10 cellular contexts compared by ENCODE assay signal in the genomic region with DNA sequence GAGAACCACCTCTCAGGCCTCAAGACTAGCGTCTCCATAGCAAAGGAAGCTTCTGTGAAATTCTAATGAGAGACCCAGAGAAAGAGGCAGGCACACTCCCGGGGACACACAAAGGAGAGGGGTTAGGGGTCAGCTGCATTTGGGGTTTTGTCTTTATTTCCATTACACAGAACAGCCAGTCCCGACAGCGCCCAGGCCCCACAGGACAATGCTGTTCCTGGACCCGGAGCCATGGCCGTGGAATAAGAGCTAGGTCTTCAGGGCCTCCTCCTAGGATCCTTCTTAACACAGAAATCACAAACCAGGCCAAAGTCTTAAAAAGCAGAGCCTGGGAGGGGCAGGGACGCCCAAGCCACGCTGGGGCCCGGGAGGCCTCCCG. TPM values are rescaled to one million over a fixed set of nuclear protein-coding genes. Genes with fewer than 3 reads are reported as not detected.
DNase-seq lines count a peak whose midpoint lies in the region; ATAC-seq and TF ChIP-seq lines count a peak whose summit lies in the region.
"Had no signal": no experiment of that assay in that cellular context is flagged by ENCODE, and none has a peak within 500 bp of the region (broad histone marks: within the 10 kb centered on the region; RNA-seq: fewer than 3 reads in every experiment).

No MANE protein-coding gene starts in this region.

- H3K4me3 ChIP-seq in H7 (ENCODE audit: insufficient read depth, low read depth, low read length), result peak overlapping the region; percentile 59
- no peak overlapping the region for H3K4me3 ChIP-seq in hepatocyte
- H3K4me3 ChIP-seq in skeletal muscle satellite cell (ENCODE audit: low read length), result peak overlapping the region; percentile 62

- CTCF ChIA-PET in activated CD8-positive, alpha-beta T cell treated with anti-CD3 and anti-CD28 coated beads for 36 hours (lab: Charles Lee), result interaction anchor here (1.1 to 4.2 kb wide), 4 partner anchors 17 to 41 kb away, joined by 3 to 23 read pairs (median 4); partner anchors contain the start of gene KCTD15

- H4K20me1 ChIP-seq in hepatocyte (ENCODE audit: insufficient read depth, poor library complexity, severe bottlenecking), result no peaks in the 10 kb centered on the region

- H3K9me3 Mint-ChIP-seq in activated CD8-positive, alpha-beta T cell treated with anti-CD3 and anti-CD28 coated beads for 36 hours, result no peaks in the 10 kb centered on the region

- peaks cover 11% of the 10 kb centered on the region for H3K4me1 Mint-ChIP-seq in activated CD8-positive, alpha-beta T cell treated with anti-CD3 and anti-CD28 coated beads for 36 hours (ENCODE audit: low read depth)

- peak; percentile 58 for DNase-seq in H7
- DNase-seq in activated CD8-positive, alpha-beta T cell treated with anti-CD3 and anti-CD28 coated beads for 36 hours, result no peak
- no peak for DNase-seq in hepatocyte (ENCODE audit: low spot score)
- no peak for DNase-seq in NCI-H345 (lab: John Stamatoyannopoulos, UW)
- no peak for DNase-seq in NCI-H2081 treated with DMSO at 0.1 percent for 48 hours (lab: John Stamatoyannopoulos, UW)
- DNase-seq in NCI-H526 treated with DMSO at 0.1 percent for 48 hours (lab: John Stamatoyannopoulos, UW), result no peak
- DNase-seq: activated gamma-delta T cell, NCI-H1417 treated with DMSO at 0.1 percent for 48 hours had no signal

- H3K79me2 ChIP-seq in hepatocyte, result no peaks in the 10 kb centered on the region

- TF ChIP-seq CTCF in activated CD8-positive, alpha-beta T cell treated with anti-CD3 and anti-CD28 coated beads for 36 hours (IDR thresholded peaks at IDR 0.05), result no peak
- no peak for TF ChIP-seq CTCF in hepatocyte (IDR thresholded peaks at IDR 0.05; ENCODE audit: poor library complexity)

- no peaks in the 10 kb centered on the region for H3K36me3 Mint-ChIP-seq in activated CD8-positive, alpha-beta T cell treated with anti-CD3 and anti-CD28 coated beads for 36 hours (ENCODE audit: low read depth)

- H2AFZ ChIP-seq in hepatocyte, result peak overlapping the region; percentile 55

- H3K9me2 ChIP-seq in hepatocyte (replicated peaks; ENCODE audit: insufficient read depth), result no peaks in the 10 kb centered on the region

- peak overlapping the region; percentile 75 for H3K4me2 ChIP-seq in hepatocyte
- H3K4me2 ChIP-seq in skeletal muscle satellite cell (ENCODE audit: low read length), result peak overlapping the region; percentile 89

- intact Hi-C loops in activated CD8-positive, alpha-beta T cell treated with anti-CD3 and anti-CD28 coated beads for 36 hours (cut with micrococcal nuclease), result no loop called here

- no peaks in the 10 kb centered on the region for H3K36me3 ChIP-seq in H7 (replicated peaks; ENCODE audit: control insufficient read depth, insufficient read depth, low read length)
- H3K36me3 ChIP-seq in hepatocyte (replicated peaks; ENCODE audit: insufficient read depth, low read depth), result no peaks in the 10 kb centered on the region
- no peaks in the 10 kb centered on the region for H3K36me3 ChIP-seq in skeletal muscle satellite cell (ENCODE audit: insufficient read depth, low read length)

- peaks cover 21% of the 10 kb centered on the region for H3K27me3 Mint-ChIP-seq in activated CD8-positive, alpha-beta T cell treated with anti-CD3 and anti-CD28 coated beads for 36 hours

- H3K4me1 ChIP-seq in hepatocyte (ENCODE audit: insufficient read depth) (peaks cover 6% of the 10 kb centered on the region), skeletal muscle satellite cell (ENCODE audit: control insufficient read depth, insufficient read depth, low read length) (peaks cover 13% of the 10 kb centered on the region)

- H3K27me3 ChIP-seq in H7 (ENCODE audit: control insufficient read depth, insufficient read depth, low read length), result no peaks in the 10 kb centered on the region; the same call in none of the 2 replicates
- H3K27me3 ChIP-seq in hepatocyte, result no peaks in the 10 kb centered on the region
- H3K27me3 ChIP-seq in skeletal muscle satellite cell (ENCODE audit: control insufficient read depth, insufficient read depth, low read length), result no peaks in the 10 kb centered on the region

- H3K27ac ChIP-seq in hepatocyte, result peak overlapping the region; percentile 25

- WGBS in hepatocyte (ENCODE audit: low lambda C conversion rate, missing lambda C conversion rate), result 49% methylated on average over 10 of the region's 10 CpGs

- peak overlapping the region; percentile 45 for H3K9ac ChIP-seq in skeletal muscle satellite cell (ENCODE audit: low read depth, low read length)

- POLR2A ChIA-PET in activated CD8-positive, alpha-beta T cell treated with anti-CD3 and anti-CD28 coated beads for 36 hours (lab: Charles Lee), result interaction anchor here (0.8 kb wide), 1 partner anchor 22 kb away, joined by 3 read pairs; no protein-coding TSS in a partner anchor

- ATAC-seq in activated CD8-positive, alpha-beta T cell treated with anti-CD3 and anti-CD28 coated beads for 36 hours, result no peak
- no peak for ATAC-seq in HG03460 (IDR thresholded peaks at IDR 0.05; ENCODE audit: unreplicated experiment)

- H3K4me3 Mint-ChIP-seq in activated CD8-positive, alpha-beta T cell treated with anti-CD3 and anti-CD28 coated beads for 36 hours, result peak overlapping the region; percentile 12

- H3K27ac Mint-ChIP-seq in activated CD8-positive, alpha-beta T cell treated with anti-CD3 and anti-CD28 coated beads for 36 hours, result no peak overlapping the region

- H3K9me3 ChIP-seq in hepatocyte (ENCODE audit: low read depth) (no peaks in the 10 kb centered on the region), skeletal muscle satellite cell (replicated peaks; ENCODE audit: low read length) (no peaks in the 10 kb centered on the region)

RNA-seq across cellular contexts. Expression of gene KCTD15, which starts 22.8 kb away (rescaled TPM):
- 44.9 and 47.4 TPM in 2 replicates for total RNA-seq in H7 (2014; rRNA removed; shearing (Covaris generic))
- total RNA-seq in activated CD8-positive, alpha-beta T cell treated with anti-CD3 and anti-CD28 coated beads for 36 hours, result 1 to 10 TPM; 8.3 to 8.8 TPM
- total RNA-seq in hepatocyte, result 25.9 and 55.8 TPM in 2 replicates
- 8.4 and 10.1 TPM in 2 replicates for polyA plus RNA-seq in hepatocyte
- 27.3 and 32.2 TPM in 2 replicates for total RNA-seq in skeletal muscle satellite cell (2012; rRNA removed)
